In the genomic region with DNA sequence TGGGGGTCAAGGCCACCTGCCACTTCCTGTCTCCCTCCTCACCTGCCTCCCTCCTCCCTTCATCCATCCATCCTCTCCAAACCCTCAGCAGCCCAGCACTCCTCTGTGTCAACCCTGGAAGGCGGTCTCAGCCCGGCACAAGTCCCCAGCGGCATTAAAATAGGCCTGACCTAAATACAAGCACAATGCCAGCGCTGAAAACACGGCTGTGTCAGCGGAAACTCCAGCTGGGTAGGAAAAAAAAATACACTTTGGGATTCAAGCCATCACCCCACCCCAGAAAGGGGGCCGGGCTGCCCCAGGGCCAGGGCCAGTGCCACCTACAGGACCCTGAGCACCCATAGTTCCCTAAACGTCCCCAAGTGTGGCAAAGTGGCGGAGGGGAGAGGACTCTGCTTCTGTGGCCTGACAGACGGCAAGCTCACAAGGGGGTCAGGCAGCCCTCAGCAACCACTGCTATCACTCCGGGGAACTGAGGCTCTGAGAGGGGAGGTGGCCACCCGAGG, we compare ENCODE assay signal across 14 cellular contexts. TPM values are rescaled to one million over a fixed set of nuclear protein-coding genes. Genes with fewer than 3 reads are reported as not detected.
DNase-seq lines count a peak whose midpoint lies in the region; ATAC-seq, FAIRE-seq and TF ChIP-seq lines count a peak whose summit lies in the region.
"Had no signal": no experiment of that assay in that cellular context is flagged by ENCODE, and none has a peak within 500 bp of the region (broad histone marks: within the 10 kb centered on the region; RNA-seq: fewer than 3 reads in every experiment).

No MANE protein-coding gene starts in this region.

- H3K27me3 ChIP-seq in HUES64 (ENCODE audit: insufficient read depth, low read length) (no peaks in the 10 kb centered on the region), astrocyte (ENCODE audit: insufficient read depth, low read length) (no peaks in the 10 kb centered on the region), sigmoid colon (no peaks in the 10 kb centered on the region)

- intact Hi-C loops in kidney (cut with DNase I), result no loop called here
- intact Hi-C loops in sigmoid colon (cut with DNase I), result no loop called here

- H3K27ac ChIP-seq in HUES64 (ENCODE audit: low read depth, low read length), result 0 out of 2 replicates have a peak overlapping the region, but pooled peaks have one; percentile 5
- H3K27ac ChIP-seq in astrocyte (ENCODE audit: low read depth, low read length), result no peak overlapping the region
- peak overlapping the region; percentile 85 to 89 for H3K27ac ChIP-seq in kidney (ENCODE audit: low read depth in 2 of 2, low read length in 2 of 2)
- H3K27ac ChIP-seq in sigmoid colon, result no peak overlapping the region

- WGBS in HUES64, result 36% methylated on average over 11 of the region's 12 CpGs
- 85 to 86% methylated on average over 12 of the region's 12 CpGs for WGBS in sigmoid colon, 2 donors

- ATAC-seq in GM18498 (IDR thresholded peaks at IDR 0.05; ENCODE audit: unreplicated experiment), result no peak
- ATAC-seq: activated CD4-positive, alpha-beta T cell treated with anti-CD3 and anti-CD28 coated beads for 36 hours; activated T-cell treated with anti-CD3 and anti-CD28 coated beads, Interleukin-2, amount 50 U/mL, for 4 hours had no signal

- H3K4me2 ChIP-seq in astrocyte (ENCODE audit: low read length), result no peak overlapping the region

- no peak overlapping the region for H3K27ac Mint-ChIP-seq in astrocyte (ENCODE audit: unreplicated experiment)
- H3K27ac Mint-ChIP-seq: activated CD4-positive, alpha-beta T cell treated with anti-CD3 and anti-CD28 coated beads for 36 hours; CD8-positive, alpha-beta memory T cell; stimulated activated naive CD8-positive, alpha-beta T cell treated with anti-CD3 and anti-CD28 coated beads, Interleukin-15, Interleukin-2, amounts not matched to agents 100 ng/mL and 50 ng/mL, for 24 hours had no signal

- no peaks in the 10 kb centered on the region for H4K20me1 ChIP-seq in astrocyte (ENCODE audit: insufficient read depth, low read length)

- H3K4me3 ChIP-seq in HUES64 (ENCODE audit: low read length) (no peak overlapping the region), astrocyte (ENCODE audit: insufficient read depth, low read depth, low read length) (no peak overlapping the region), kidney (ENCODE audit: low read length in 2 of 2) (no peak overlapping the region), sigmoid colon (no peak overlapping the region)

- H3K9me3 ChIP-seq in HUES64 (ENCODE audit: insufficient read depth, low read depth, low read length) (no peaks in the 10 kb centered on the region), astrocyte (ENCODE audit: insufficient read depth, low read depth, low read length) (no peaks in the 10 kb centered on the region), kidney (ENCODE audit: control insufficient read depth in 1 of 2, low read length in 2 of 2) (no peaks in the 10 kb centered on the region), sigmoid colon (no peaks in the 10 kb centered on the region)

- no peak for TF ChIP-seq EP300 in sigmoid colon (IDR thresholded peaks at IDR 0.05)

- H3K4me1 Mint-ChIP-seq in astrocyte (ENCODE audit: low read depth, unreplicated experiment), result peaks cover 7% of the 10 kb centered on the region
- H3K4me1 Mint-ChIP-seq: activated CD4-positive, alpha-beta T cell treated with anti-CD3 and anti-CD28 coated beads for 36 hours; CD8-positive, alpha-beta memory T cell had no signal

- H3K9ac ChIP-seq in HUES64 (ENCODE audit: low read depth, low read length) (no peak overlapping the region), astrocyte (ENCODE audit: low read length) (peak overlapping the region; percentile 24), kidney (ENCODE audit: low read length in 2 of 2) (peak overlapping the region; percentile 41 to 61)

- H3K36me3 Mint-ChIP-seq in astrocyte (ENCODE audit: low read depth, unreplicated experiment), result no peaks in the 10 kb centered on the region
- H3K36me3 Mint-ChIP-seq: CD8-positive, alpha-beta memory T cell had no signal

- H3K79me2 ChIP-seq in astrocyte (ENCODE audit: insufficient read depth, low read length), result no peaks in the 10 kb centered on the region

- DNase-seq in astrocyte (ENCODE audit: low read depth) (no peak), kidney (peak; percentile 65), sigmoid colon (peak; percentile 44), CD1c-positive myeloid dendritic cell (ENCODE audit: extremely low spot score) (no peak), cortex of kidney (lab: John Stamatoyannopoulos, UW) (no peak)
- DNase-seq: activated CD4-positive, alpha-beta T cell treated with anti-CD3 and anti-CD28 coated beads for 36 hours; activated T-cell treated with anti-CD3 and anti-CD28 coated beads, Interleukin-2, amount 50 U/mL, for 4 hours; CD8-positive, alpha-beta memory T cell; NCI-H345; T-helper 1 cell had no signal

- no peaks in the 10 kb centered on the region for H3K27me3 Mint-ChIP-seq in astrocyte (ENCODE audit: low read depth, unreplicated experiment)
- H3K27me3 Mint-ChIP-seq: activated CD4-positive, alpha-beta T cell treated with anti-CD3 and anti-CD28 coated beads for 36 hours; stimulated activated naive CD8-positive, alpha-beta T cell treated with anti-CD3 and anti-CD28 coated beads, Interleukin-15, Interleukin-2, amounts not matched to agents 100 ng/mL and 50 ng/mL, for 24 hours had no signal

- H3K36me3 ChIP-seq in HUES64 (ENCODE audit: insufficient read depth, low read length) (no peaks in the 10 kb centered on the region), astrocyte (ENCODE audit: insufficient read depth, low read length) (no peaks in the 10 kb centered on the region), kidney (ENCODE audit: control insufficient read depth in 1 of 2, insufficient read depth in 2 of 2, low read length in 2 of 2) (no peaks in the 10 kb centered on the region), sigmoid colon (no peaks in the 10 kb centered on the region)

- no peak overlapping the region for H2AFZ ChIP-seq in astrocyte (ENCODE audit: low read depth, low read length)

- H3K9me3 Mint-ChIP-seq in astrocyte (ENCODE audit: unreplicated experiment), result no peaks in the 10 kb centered on the region
- H3K9me3 Mint-ChIP-seq: activated T-cell treated with anti-CD3 and anti-CD28 coated beads, Interleukin-2, amount 50 U/mL, for 4 hours; CD8-positive, alpha-beta memory T cell; stimulated activated naive CD8-positive, alpha-beta T cell treated with anti-CD3 and anti-CD28 coated beads, Interleukin-15, Interleukin-2, amounts not matched to agents 100 ng/mL and 50 ng/mL, for 24 hours had no signal

- no peak for FAIRE-seq in astrocyte (lab: Jason Lieb, UNC)
- no peak for FAIRE-seq in kidney (lab: Jason Lieb, UNC)
- FAIRE-seq: H54 had no signal

- H3K4me1 ChIP-seq in HUES64 (ENCODE audit: insufficient read depth, low read length), result peaks cover 12% of the 10 kb centered on the region
- peaks cover 23% of the 10 kb centered on the region for H3K4me1 ChIP-seq in astrocyte (ENCODE audit: insufficient read depth, low read length)
- H3K4me1 ChIP-seq in kidney (ENCODE audit: control insufficient read depth in 1 of 2, insufficient read depth in 1 of 2, low read depth in 1 of 2, low read length in 2 of 2), result peaks cover 6 to 17% of the 10 kb centered on the region in 2 donors
- H3K4me1 ChIP-seq in sigmoid colon, result peaks cover 0 to 6% (median 0%) of the 10 kb centered on the region in 4 donors

- TF ChIP-seq CTCF in astrocyte (IDR thresholded peaks at IDR 0.05; ENCODE audit: insufficient read depth, low read depth, low read length), result no peak
- no peak for TF ChIP-seq CTCF in kidney (IDR thresholded peaks at IDR 0.05; ENCODE audit: borderline replicate concordance, extremely low read depth, insufficient read depth)
- no peak for TF ChIP-seq CTCF in sigmoid colon (IDR thresholded peaks at IDR 0.05)

- TF ChIP-seq POLR2A in sigmoid colon (IDR thresholded peaks at IDR 0.05), result no peak

- no peak overlapping the region for H3K4me3 Mint-ChIP-seq in astrocyte (ENCODE audit: unreplicated experiment)
- H3K4me3 Mint-ChIP-seq: activated CD4-positive, alpha-beta T cell treated with anti-CD3 and anti-CD28 coated beads for 36 hours; activated T-cell treated with anti-CD3 and anti-CD28 coated beads, Interleukin-2, amount 50 U/mL, for 4 hours; CD8-positive, alpha-beta memory T cell; stimulated activated naive CD8-positive, alpha-beta T cell treated with anti-CD3 and anti-CD28 coated beads, Interleukin-15, Interleukin-2, amounts not matched to agents 100 ng/mL and 50 ng/mL, for 24 hours had no signal

RNA-seq across cellular contexts. Expression of a gene that starts 22.7 kb away (rescaled TPM):
- polyA plus RNA-seq in HUES64 (2013, experiment 1 of 2), result 22.4 TPM
- 31.5 TPM for polyA plus RNA-seq in HUES64 (2013, experiment 2 of 2)
- 19.3 and 20.4 TPM in 2 replicates for total RNA-seq in astrocyte
- total RNA-seq in kidney, result 35.8 TPM
- polyA plus RNA-seq in kidney (ENCODE audit: insufficient read depth, low read depth, low replicate concordance), result 28.2 TPM
- 10 to 100 TPM; 15.0 to 24.2 (median 17.9) TPM for total RNA-seq in sigmoid colon
- 10 to 100 TPM in 1 of 3 donors, 1 to 10 TPM in 2; 1.8 to 13.6 (median 3.5) TPM for polyA plus RNA-seq in sigmoid colon
- polyA plus RNA-seq: CD8-positive, alpha-beta memory T cell had no signal

Comparison
In these comparisons a context has a peak if more than half of its experiments do, and no peak if none do; other contexts are left out.
1. H3K27ac ChIP-seq: peak in HUES64 (single experiment) and kidney (2 of 2); none in astrocyte (single experiment) and sigmoid colon (0 of 4).
2. DNase-seq: peak in kidney (single experiment) and sigmoid colon (single experiment); none in astrocyte (single experiment), CD1c-positive myeloid dendritic cell (single experiment) and cortex of kidney (single experiment).